In genomic region chr1:15684468-15685283, GRCh38 we compare ENCODE assay signal across 1 cellular context.
A peak's percentile ranks its signal among the peaks of the same experiment; 100 is the strongest.
TF ChIP-seq lines count a peak whose summit lies in the region.

No MANE protein-coding gene starts in this region.

TF ChIP-seq in K562, 482 proteins besides CTCF, POLR2A, EP300 and RAD21 (continued from another document and continues in another):
- peak in 1 of 2 experiments; percentile 6; a peak in 1 of 4 replicates for TF ChIP-seq RCOR1 (IDR thresholded peaks at IDR 0.05; ENCODE audit: borderline replicate concordance in 1 of 2, low read depth in 2 of 2, low read length in 2 of 2)
- TF ChIP-seq LARP7 (IDR thresholded peaks at IDR 0.05) = no peak
- TF ChIP-seq MCM7 (IDR thresholded peaks at IDR 0.05) = no peak
- TF ChIP-seq CCNT2 (IDR thresholded peaks at IDR 0.05; ENCODE audit: borderline replicate concordance, extremely low read depth, insufficient read length, low read depth, low read length) = peak; percentile 61
- no peak for TF ChIP-seq FOXP4 (CRISPR knock-in tag; IDR thresholded peaks at IDR 0.05; ENCODE audit: borderline replicate concordance)
- no peak for TF ChIP-seq TRIM28 (IDR thresholded peaks at IDR 0.05)
- TF ChIP-seq SMAD2 (IDR thresholded peaks at IDR 0.05; ENCODE audit: low read depth, low read length) = no peak
- peak; percentile 43; the same call in 1 of the 2 replicates for TF ChIP-seq L3MBTL2 (IDR thresholded peaks at IDR 0.05)
- no peak for TF ChIP-seq SIRT6 (IDR thresholded peaks at IDR 0.05; ENCODE audit: low read depth, low read length)
- TF ChIP-seq PML (IDR thresholded peaks at IDR 0.05; ENCODE audit: low read length) = no peak
- TF ChIP-seq SIN3A (IDR thresholded peaks at IDR 0.05; ENCODE audit: borderline replicate concordance in 2 of 2, control insufficient read depth in 1 of 2, low read depth in 2 of 2, low read length in 2 of 2) = no peak; a peak in 1 of 4 replicates
- TF ChIP-seq ZNF224 (CRISPR knock-in tag; IDR thresholded peaks at IDR 0.05) = no peak
- TF ChIP-seq ZNF165 (CRISPR knock-in tag; IDR thresholded peaks at IDR 0.05; ENCODE audit: borderline replicate concordance) = no peak
- no peak for TF ChIP-seq DLX4 (CRISPR knock-in tag; IDR thresholded peaks at IDR 0.05)
- no peak for TF ChIP-seq FOXM1 (IDR thresholded peaks at IDR 0.05; ENCODE audit: low read depth)
- TF ChIP-seq FOXM1 (CRISPR knock-in tag; IDR thresholded peaks at IDR 0.05; ENCODE audit: low read depth) = no peak
- no peak for TF ChIP-seq CCAR2 (IDR thresholded peaks at IDR 0.05; ENCODE audit: low read depth, low read length)
- 0 out of 2 replicates have a peak, but pooled peaks have one; percentile 13 for TF ChIP-seq MAX (CRISPR knock-in tag; IDR thresholded peaks at IDR 0.05)
- TF ChIP-seq USF2 (CRISPR knock-in tag; IDR thresholded peaks at IDR 0.05) = 0 out of 2 replicates have a peak, but pooled peaks have one; percentile 22
- no peak; the same call in 1 of the 2 replicates for TF ChIP-seq GABPB1 (CRISPR knock-in tag; IDR thresholded peaks at IDR 0.05)
- TF ChIP-seq SMAD4 (CRISPR knock-in tag; conservative IDR thresholded peaks at IDR 0.05) = peak; percentile 77
- peak; percentile 32; the same call in 1 of the 2 replicates for TF ChIP-seq ETV5 (CRISPR knock-in tag; IDR thresholded peaks at IDR 0.05; ENCODE audit: low read depth)
- TF ChIP-seq ZFP91 (CRISPR knock-in tag; IDR thresholded peaks at IDR 0.05) = no peak
- no peak for TF ChIP-seq ZBTB34 (CRISPR knock-in tag; IDR thresholded peaks at IDR 0.05)
- no peak for TF ChIP-seq ZBTB9 (CRISPR knock-in tag; IDR thresholded peaks at IDR 0.05)
- no peak for TF ChIP-seq ZBTB8A (IDR thresholded peaks at IDR 0.05; ENCODE audit: partially characterized antibody)
- 0 out of 2 replicates have a peak, but pooled peaks have one; percentile 52 for TF ChIP-seq MTA3 (IDR thresholded peaks at IDR 0.05; ENCODE audit: borderline replicate concordance)
- TF ChIP-seq ZNF766 (CRISPR knock-in tag; conservative IDR thresholded peaks at IDR 0.05) = no peak
- TF ChIP-seq CBX1 (IDR thresholded peaks at IDR 0.05; ENCODE audit: low read depth) = 0 out of 2 replicates have a peak, but pooled peaks have one; percentile 11
- TF ChIP-seq IRF1 (CRISPR knock-in tag; IDR thresholded peaks at IDR 0.05; ENCODE audit: borderline replicate concordance) = no peak
- TF ChIP-seq KDM2B (CRISPR knock-in tag; IDR thresholded peaks at IDR 0.05) = 0 out of 2 replicates have a peak, but pooled peaks have one; percentile 43
- peak in 1 of 2 experiments; percentile 50; a peak in 2 of 4 replicates for TF ChIP-seq MAZ (CRISPR knock-in tag; conservative IDR thresholded peaks at IDR 0.05 in 1 of 2, IDR thresholded peaks at IDR 0.05 in 1 of 2)
- TF ChIP-seq LCOR (CRISPR knock-in tag; IDR thresholded peaks at IDR 0.05) = no peak
- no peak for TF ChIP-seq BRCA1 (IDR thresholded peaks at IDR 0.05)
- TF ChIP-seq BRCA1 (CRISPR knock-in tag; IDR thresholded peaks at IDR 0.05) = no peak
- peak; percentile 76; the same call in 1 of the 2 replicates for TF ChIP-seq ZNF395 (CRISPR knock-in tag; IDR thresholded peaks at IDR 0.05)
- TF ChIP-seq HNRNPUL1 (IDR thresholded peaks at IDR 0.05; ENCODE audit: low read length) = no peak
- 0 out of 2 replicates have a peak, but pooled peaks have one; percentile 32 for TF ChIP-seq CXXC5 (CRISPR knock-in tag; IDR thresholded peaks at IDR 0.05)
- TF ChIP-seq ZFX (CRISPR knock-in tag; IDR thresholded peaks at IDR 0.05) = peak; percentile 62
- no peak for TF ChIP-seq MTF1 (CRISPR knock-in tag; IDR thresholded peaks at IDR 0.05; ENCODE audit: borderline replicate concordance)
- no peak for TF ChIP-seq CREM (IDR thresholded peaks at IDR 0.05; ENCODE audit: low read depth)
- TF ChIP-seq CEBPB (tag; IDR thresholded peaks at IDR 0.05) = no peak
- TF ChIP-seq CREBBP (IDR thresholded peaks at IDR 0.05; ENCODE audit: low read depth, low read length) = no peak
- no peak for TF ChIP-seq MAFF (IDR thresholded peaks at IDR 0.05; ENCODE audit: low read length)
- peak; percentile 53 for TF ChIP-seq TBP (optimal IDR thresholded peaks at IDR 0.05; ENCODE audit: low read depth, low read length)
- no peak for TF ChIP-seq TAF9B (IDR thresholded peaks at IDR 0.05; ENCODE audit: partially characterized antibody)
- TF ChIP-seq ZNF639 (CRISPR knock-in tag; conservative IDR thresholded peaks at IDR 0.05 in 1 of 2, IDR thresholded peaks at IDR 0.05 in 1 of 2) = peak in 1 of 2 experiments; percentile 82; a peak in 3 of 4 replicates
- no peak for TF ChIP-seq RBM22 (IDR thresholded peaks at IDR 0.05; ENCODE audit: low read depth, low read length, poor library complexity, severe bottlenecking)
- TF ChIP-seq KAT7 (CRISPR knock-in tag; IDR thresholded peaks at IDR 0.05; ENCODE audit: borderline replicate concordance) = peak; percentile 40; the same call in 1 of the 2 replicates
- TF ChIP-seq BHLHE40 (IDR thresholded peaks at IDR 0.05; ENCODE audit: low read length) = peak; percentile 78
- TF ChIP-seq HDAC1 (IDR thresholded peaks at IDR 0.05) = no peak
- no peak for TF ChIP-seq HMBOX1 (IDR thresholded peaks at IDR 0.05)
